Comparison of ENCODE assay signal across 1 cellular context in the genomic region with DNA sequence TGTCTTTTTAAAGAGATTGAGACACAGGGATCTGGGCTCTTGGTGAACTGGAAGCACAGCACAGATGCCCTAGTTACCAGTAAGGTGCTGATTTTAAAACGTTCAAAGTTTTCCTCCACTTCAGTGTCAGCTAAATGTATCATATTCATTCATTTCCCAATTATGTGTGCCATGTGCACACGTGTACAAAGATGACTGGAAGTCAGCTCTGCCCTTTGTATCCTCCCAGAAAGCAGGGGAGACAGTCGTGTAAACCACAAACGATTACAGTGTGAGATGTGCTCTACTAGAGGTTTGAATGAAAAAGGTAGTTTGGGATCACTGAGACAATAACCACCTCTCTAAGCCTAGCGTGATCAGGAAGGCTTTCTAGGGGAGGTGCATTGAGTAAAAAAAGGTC.
TF ChIP-seq lines count a peak whose summit lies in the region.

No MANE protein-coding gene starts in this region.

TF ChIP-seq in H1, 55 proteins besides CTCF, POLR2A, EP300 and RAD21:
- TF ChIP-seq RBBP5 (IDR thresholded peaks at IDR 0.05; ENCODE audit: borderline replicate concordance, low read depth, low read length) (no peak), SP4 (IDR thresholded peaks at IDR 0.05; ENCODE audit: low read length) (no peak), KDM4A (IDR thresholded peaks at IDR 0.05; ENCODE audit: low read depth, low read length, severe bottlenecking) (no peak), RFX5 (IDR thresholded peaks at IDR 0.05; ENCODE audit: borderline replicate concordance, low read depth, low read length) (no peak), CEBPB (IDR thresholded peaks at IDR 0.05; ENCODE audit: low read depth, low read length) (no peak), SUZ12 (IDR thresholded peaks at IDR 0.05; ENCODE audit: low read length) (no peak), SP1 (IDR thresholded peaks at IDR 0.05; ENCODE audit: low read depth, low read length) (no peak), BCL11A (IDR thresholded peaks at IDR 0.05; ENCODE audit: low read depth in 2 of 2, low read length in 2 of 2) (no peak), SIRT6 (IDR thresholded peaks at IDR 0.05; ENCODE audit: low read length) (no peak), NRF1 (IDR thresholded peaks at IDR 0.05; ENCODE audit: low read depth, low read length) (no peak), POLR2AphosphoS5 (IDR thresholded peaks at IDR 0.05; ENCODE audit: low read depth, low read length) (no peak), JUND (IDR thresholded peaks at IDR 0.05; ENCODE audit: low read length) (no peak), YY1 (IDR thresholded peaks at IDR 0.05; ENCODE audit: low read depth, low read length) (no peak), BACH1 (IDR thresholded peaks at IDR 0.05; ENCODE audit: low read length) (no peak), CREB1 (IDR thresholded peaks at IDR 0.05) (no peak), CHD1 (IDR thresholded peaks at IDR 0.05; ENCODE audit: low read depth, low read length) (no peak)
- TF ChIP-seq, protein P1, sequence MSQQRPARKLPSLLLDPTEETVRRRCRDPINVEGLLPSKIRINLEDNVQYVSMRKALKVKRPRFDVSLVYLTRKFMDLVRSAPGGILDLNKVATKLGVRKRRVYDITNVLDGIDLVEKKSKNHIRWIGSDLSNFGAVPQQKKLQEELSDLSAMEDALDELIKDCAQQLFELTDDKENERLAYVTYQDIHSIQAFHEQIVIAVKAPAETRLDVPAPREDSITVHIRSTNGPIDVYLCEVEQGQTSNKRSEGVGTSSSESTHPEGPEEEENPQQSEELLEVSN (IDR thresholded peaks at IDR 0.05): no peak
- TF ChIP-seq, protein P2, sequence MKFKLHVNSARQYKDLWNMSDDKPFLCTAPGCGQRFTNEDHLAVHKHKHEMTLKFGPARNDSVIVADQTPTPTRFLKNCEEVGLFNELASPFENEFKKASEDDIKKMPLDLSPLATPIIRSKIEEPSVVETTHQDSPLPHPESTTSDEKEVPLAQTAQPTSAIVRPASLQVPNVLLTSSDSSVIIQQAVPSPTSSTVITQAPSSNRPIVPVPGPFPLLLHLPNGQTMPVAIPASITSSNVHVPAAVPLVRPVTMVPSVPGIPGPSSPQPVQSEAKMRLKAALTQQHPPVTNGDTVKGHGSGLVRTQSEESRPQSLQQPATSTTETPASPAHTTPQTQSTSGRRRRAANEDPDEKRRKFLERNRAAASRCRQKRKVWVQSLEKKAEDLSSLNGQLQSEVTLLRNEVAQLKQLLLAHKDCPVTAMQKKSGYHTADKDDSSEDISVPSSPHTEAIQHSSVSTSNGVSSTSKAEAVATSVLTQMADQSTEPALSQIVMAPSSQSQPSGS (IDR thresholded peaks at IDR 0.05; ENCODE audit: low read length): no peak
